Comparison of ENCODE assay signal across 14 cellular contexts in genomic region chr2:43101751-43102150, GRCh38.
DNase-seq lines count a peak whose midpoint lies in the region; ATAC-seq and TF ChIP-seq lines count a peak whose summit lies in the region.
"Had no signal": no experiment of that assay in that cellular context is flagged by ENCODE, and none has a peak within 500 bp of the region (broad histone marks: within the 10 kb centered on the region; RNA-seq: fewer than 3 reads in every experiment).

No MANE protein-coding gene starts in this region.

- no peak overlapping the region for H2AFZ ChIP-seq in trophoblast cell (ENCODE audit: insufficient read depth, low read length, poor library complexity)

- H3K4me2 ChIP-seq in trophoblast cell (ENCODE audit: low read length) = no peak overlapping the region
- H3K4me2 ChIP-seq: SK-N-SH had no signal

- H3K27me3 ChIP-seq in left ventricle myocardium inferior (ENCODE audit: low read depth) (no peaks in the 10 kb centered on the region), iPS-20b (ENCODE audit: insufficient read depth, low read length) (peaks cover 32% of the 10 kb centered on the region; the same call in 1 of the 2 replicates), trophoblast cell (ENCODE audit: insufficient read depth, low read length) (no peaks in the 10 kb centered on the region), aorta (ENCODE audit: control insufficient read depth in 1 of 2, insufficient read depth in 2 of 2, low read length in 1 of 2) (no peaks in the 10 kb centered on the region)

- H2BK5ac ChIP-seq in trophoblast cell (ENCODE audit: low read depth, low read length, poor library complexity) = peak overlapping the region; percentile 6

- H3K9me3 ChIP-seq in left ventricle myocardium inferior (replicated peaks) (no peaks in the 10 kb centered on the region), iPS-20b (ENCODE audit: insufficient read depth, low read depth, low read length) (no peaks in the 10 kb centered on the region), trophoblast cell (ENCODE audit: insufficient read depth, low read depth, low read length) (peaks cover 2% of the 10 kb centered on the region), aorta (ENCODE audit: control insufficient read depth, low read length) (no peaks in the 10 kb centered on the region)
- H3K9me3 ChIP-seq: SK-N-SH had no signal

- H3K36me3 ChIP-seq in left ventricle myocardium inferior (no peaks in the 10 kb centered on the region), iPS-20b (ENCODE audit: insufficient read depth, low read depth, low read length) (no peaks in the 10 kb centered on the region), trophoblast cell (ENCODE audit: control insufficient read depth in 1 of 2, insufficient read depth in 2 of 2, low read length in 2 of 2) (no peaks in the 10 kb centered on the region), aorta (ENCODE audit: control insufficient read depth in 1 of 2, insufficient read depth in 2 of 2, low read length in 1 of 2) (no peaks in the 10 kb centered on the region)

- intact Hi-C loops in left ventricle myocardium inferior (cut with micrococcal nuclease) (no loop called here), left ventricle myocardium superior (cut with micrococcal nuclease) (no loop called here), aorta (cut with DNase I) (loop anchor here in 1 of 2 donors (10.0 kb wide), 1 partner anchor 113 kb away; no protein-coding TSS in a partner anchor), sciatic nerve (cut with DNase I) (loop anchor here (10.0 kb wide), 1 partner anchor 77 kb away; no protein-coding TSS in a partner anchor)

- no peak for DNase-seq in left ventricle myocardium inferior
- no peak for DNase-seq in left ventricle myocardium superior
- DNase-seq in trophoblast cell = no peak
- no peak for DNase-seq in aorta
- DNase-seq in sciatic nerve (ENCODE audit: low spot score) = no peak
- no peak for DNase-seq in effector CD8-positive, alpha-beta T cell (lab: John Stamatoyannopoulos, UW)
- DNase-seq: activated CD4-positive, alpha-beta T cell treated with anti-CD3 and anti-CD28 coated beads, Interleukin-2, amount 50 U/mL, for 4 hours; activated naive CD4-positive, alpha-beta T cell; DMS79 treated with DMSO at 0.1 percent for 48 hours; effector memory CD4-positive, alpha-beta T cell; NCI-H748 treated with DMSO at 0.1 percent for 48 hours; SK-N-SH had no signal

- H3K14ac ChIP-seq in trophoblast cell (ENCODE audit: low read length) = peak overlapping the region; percentile 14

- no peak overlapping the region for H3K18ac ChIP-seq in trophoblast cell (ENCODE audit: low read length)

- H3K4me1 ChIP-seq in left ventricle myocardium inferior (peaks cover 63% of the 10 kb centered on the region), iPS-20b (ENCODE audit: insufficient read depth, low read length) (peaks cover 12% of the 10 kb centered on the region; the same call in 1 of the 2 replicates), trophoblast cell (ENCODE audit: control insufficient read depth in 1 of 2, insufficient read depth in 2 of 2, low read length in 2 of 2) (peaks cover 8 to 16% of the 10 kb centered on the region in 2 experiments), aorta (ENCODE audit: control insufficient read depth in 1 of 2, insufficient read depth in 2 of 2, low read length in 2 of 2) (no peaks in the 10 kb centered on the region)

- H3K9ac ChIP-seq in iPS-20b (ENCODE audit: low read depth, low read length) (peak overlapping the region; percentile 65; the same call in 1 of the 2 replicates), trophoblast cell (ENCODE audit: low read length) (no peak overlapping the region)
- H3K9ac ChIP-seq: SK-N-SH had no signal

- no peak for TF ChIP-seq CTCF in left ventricle myocardium inferior (IDR thresholded peaks at IDR 0.05; ENCODE audit: borderline replicate concordance)

- ATAC-seq in left ventricle myocardium superior (no peak), aorta (ENCODE audit: low FRiP score) (no peak), sciatic nerve (no peak), GM18502 (IDR thresholded peaks at IDR 0.05; ENCODE audit: poor library complexity, unreplicated experiment) (no peak)

- no peak overlapping the region for H2BK120ac ChIP-seq in trophoblast cell (ENCODE audit: insufficient read depth, low read length, poor library complexity)

- H3K23ac ChIP-seq in trophoblast cell (ENCODE audit: low read length) = no peak overlapping the region

- no peak overlapping the region for H3K4ac ChIP-seq in trophoblast cell (ENCODE audit: low read depth, low read length)

- peaks cover 12% of the 10 kb centered on the region for H3K79me1 ChIP-seq in trophoblast cell (ENCODE audit: low read length)

- H3K27ac ChIP-seq in left ventricle myocardium inferior (replicated peaks) (peak overlapping the region; percentile 87), iPS-20b (ENCODE audit: low read length) (no peak overlapping the region), trophoblast cell (ENCODE audit: low read depth, low read length) (no peak overlapping the region), aorta (ENCODE audit: low read depth in 1 of 2, low read length in 2 of 2) (peak overlapping the region; percentile 76 to 78)

- peaks cover 1% of the 10 kb centered on the region for H3K79me2 ChIP-seq in trophoblast cell (ENCODE audit: control insufficient read depth, insufficient read depth, low read length, poor library complexity)

- H3K4me3 ChIP-seq in left ventricle myocardium inferior (peak overlapping the region; percentile 65), iPS-20b (ENCODE audit: low read length) (peak overlapping the region; percentile 53; the same call in 1 of the 2 replicates), trophoblast cell (ENCODE audit: low read depth, low read length) (no peak overlapping the region), aorta (ENCODE audit: low read length in 2 of 2) (no peak overlapping the region)

- H2BK12ac ChIP-seq in trophoblast cell (ENCODE audit: low read length) = peak overlapping the region; percentile 33

- peak overlapping the region; percentile 40 for H2AK5ac ChIP-seq in trophoblast cell (ENCODE audit: low read length)

- H4K12ac ChIP-seq in trophoblast cell (ENCODE audit: low read depth, low read length) = no peak overlapping the region

- H4K8ac ChIP-seq in trophoblast cell (ENCODE audit: low read depth, low read length) = no peak overlapping the region

- WGBS in trophoblast cell (ENCODE audit: extremely low coverage, insufficient coverage, insufficient read length) = no CpG with 5 or more reads among the region's 7 CpGs
- 77 to 81% methylated on average over 7 of the region's 7 CpGs for WGBS in aorta, 2 donors

- peak overlapping the region; percentile 33 for H4K91ac ChIP-seq in trophoblast cell (ENCODE audit: low read depth, low read length)

Comparison
In these comparisons a context has a peak if more than half of its experiments do, and no peak if none do; other contexts are left out.
1. H3K27ac ChIP-seq: peak in left ventricle myocardium inferior (single experiment) and aorta (2 of 2); none in iPS-20b (single experiment) and trophoblast cell (single experiment).
2. H3K4me3 ChIP-seq: peak in left ventricle myocardium inferior (single experiment) and iPS-20b (single experiment); none in trophoblast cell (single experiment) and aorta (0 of 2).